Comparison of ENCODE assay signal across 23 cellular contexts in the genomic region with DNA sequence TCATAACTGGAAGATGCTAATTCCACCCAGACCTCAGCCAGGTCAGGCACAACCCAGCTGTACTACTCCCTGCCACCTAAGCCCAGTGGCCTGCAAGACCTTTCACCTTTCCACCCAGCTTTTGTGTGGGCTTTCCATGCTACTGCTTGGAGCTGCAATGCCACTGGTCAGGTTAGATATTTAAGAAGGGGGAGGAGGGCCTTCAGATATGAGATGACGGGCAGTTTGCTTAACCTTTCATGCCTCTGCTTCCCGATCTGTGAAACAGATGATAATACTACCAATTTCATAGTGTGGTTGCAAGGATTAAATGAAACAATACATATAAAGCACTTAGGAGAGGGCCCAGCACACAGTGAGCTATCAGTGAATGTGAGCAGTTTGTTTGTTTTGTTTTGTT. TPM values are rescaled to one million over a fixed set of nuclear protein-coding genes. Genes with fewer than 3 reads are reported as not detected.
DNase-seq lines count a peak whose midpoint lies in the region; ATAC-seq, FAIRE-seq and TF ChIP-seq lines count a peak whose summit lies in the region.
"Had no signal": no experiment of that assay in that cellular context is flagged by ENCODE, and none has a peak within 500 bp of the region (broad histone marks: within the 10 kb centered on the region; RNA-seq: fewer than 3 reads in every experiment).

No MANE protein-coding gene starts in this region.

- no peak overlapping the region for H3K4ac ChIP-seq in mesendoderm (ENCODE audit: low read depth, low read length)

- H3K18ac ChIP-seq in mesendoderm (ENCODE audit: low read length), result no peak overlapping the region

- BruUV-seq in K562 (replicated peaks; lab: Mats Ljungman, UMichigan), result no TSS peak

- peak overlapping the region; percentile 61 for H2AFZ ChIP-seq in K562 (ENCODE audit: low read depth, low read length)
- H2AFZ ChIP-seq: GM23338 had no signal

- no peak overlapping the region for H3K4me2 ChIP-seq in K562 (ENCODE audit: insufficient read depth, low read length)
- H3K4me2 ChIP-seq in mesendoderm (ENCODE audit: low read length), result no peak overlapping the region
- H3K4me2 ChIP-seq: BLaER1, GM23338 had no signal

- no peak overlapping the region for H2AK5ac ChIP-seq in mesendoderm (ENCODE audit: low read length)

- H3K4me1 ChIP-seq in cardiac muscle cell (ENCODE audit: low read depth), result peaks cover 6% of the 10 kb centered on the region
- H3K4me1 ChIP-seq in left ventricle myocardium inferior, result no peaks in the 10 kb centered on the region
- no peaks in the 10 kb centered on the region for H3K4me1 ChIP-seq in K562 (replicated peaks in 1 of 2; ENCODE audit: control insufficient read depth in 2 of 2, insufficient read depth in 2 of 2, low read length in 2 of 2)
- no peaks in the 10 kb centered on the region for H3K4me1 ChIP-seq in mesendoderm (ENCODE audit: control insufficient read depth, low read depth, low read length)
- H3K4me1 ChIP-seq: BLaER1, Caco-2 had no signal

- H3K9ac ChIP-seq in K562 (ENCODE audit: insufficient read depth in 1 of 2, low read depth in 2 of 2, low read length in 2 of 2) (no peak overlapping the region), mesendoderm (ENCODE audit: low read length) (no peak overlapping the region)
- H3K9ac ChIP-seq: BLaER1 had no signal

- CTCF ChIA-PET in K562 (lab: Yijun Ruan, JAX; ENCODE audit: low intra/inter-chr PET ratio), result no interaction called here

- no peak for DNase-seq in cardiac muscle cell (ENCODE audit: low read depth in 1 of 2, low spot score in 1 of 2)
- DNase-seq in left ventricle myocardium inferior, result no peak
- no peak for DNase-seq in K562 (ENCODE audit: extremely low read depth in 1 of 4, low spot score in 3 of 4)
- DNase-seq in mesendoderm, result no peak
- no peak for DNase-seq in DMS79 treated with DMSO at 0.1 percent for 48 hours (lab: John Stamatoyannopoulos, UW)
- no peak for DNase-seq in cerebellar cortex (ENCODE audit: low spot score)
- DNase-seq: Caco-2; CD4-positive, CD25-positive, alpha-beta regulatory T cell; CD8-positive, alpha-beta T cell; DMS153; EL; GF-D8; HCEC 1CT had no signal

- no peaks in the 10 kb centered on the region for H3K79me1 ChIP-seq in mesendoderm (ENCODE audit: low read length)

- peak; percentile 49 for FAIRE-seq in K562 (lab: Jason Lieb, UNC)
- FAIRE-seq: A204.1, GM12891, GM18507, H54 had no signal

- in situ Hi-C loops in K562 (cut with MboI), result no loop called here

- intact Hi-C loops in left ventricle myocardium inferior (cut with micrococcal nuclease), result no loop called here
- intact Hi-C loops in K562 (cut with micrococcal nuclease), result no loop called here

- 13% methylated on average over 2 of the region's 2 CpGs for WGBS in K562 (ENCODE audit: insufficient coverage, low coverage, missing lambda C conversion rate)
- no CpG with 5 or more reads among the region's 2 CpGs for WGBS in mesendoderm (ENCODE audit: extremely low coverage, insufficient coverage, low lambda C conversion rate)

- no peak overlapping the region for H4K8ac ChIP-seq in mesendoderm (ENCODE audit: low read depth, low read length)

- H3K9me3 ChIP-seq in cardiac muscle cell (ENCODE audit: low read depth) (no peaks in the 10 kb centered on the region), left ventricle myocardium inferior (replicated peaks) (no peaks in the 10 kb centered on the region), K562 (replicated peaks; ENCODE audit: control insufficient read depth, insufficient read depth, low read depth, low read length) (no peaks in the 10 kb centered on the region)

- H3K36me3 ChIP-seq in cardiac muscle cell, result no peaks in the 10 kb centered on the region
- no peaks in the 10 kb centered on the region for H3K36me3 ChIP-seq in left ventricle myocardium inferior
- H3K36me3 ChIP-seq in K562 (ENCODE audit: control insufficient read depth, insufficient read depth, low read length), result no peaks in the 10 kb centered on the region
- no peaks in the 10 kb centered on the region for H3K36me3 ChIP-seq in mesendoderm (ENCODE audit: control insufficient read depth, insufficient read depth, low read length)
- H3K36me3 ChIP-seq: BLaER1 had no signal

- no peak overlapping the region for H4K5ac ChIP-seq in mesendoderm (ENCODE audit: low read length)

- no peak for TF ChIP-seq EP300 in K562 (IDR thresholded peaks at IDR 0.05; ENCODE audit: low read length)

- H4K20me1 ChIP-seq in K562 (replicated peaks; ENCODE audit: control insufficient read depth, insufficient read depth, low read length), result no peaks in the 10 kb centered on the region
- H4K20me1 ChIP-seq: BLaER1 had no signal

- no peak overlapping the region for H2BK5ac ChIP-seq in mesendoderm (ENCODE audit: low read length)

- peak overlapping the region; percentile 16 for H3K27ac ChIP-seq in cardiac muscle cell
- no peak overlapping the region for H3K27ac ChIP-seq in left ventricle myocardium inferior (replicated peaks)
- no peak overlapping the region for H3K27ac ChIP-seq in K562 (ENCODE audit: extremely low read depth, low read depth, low read length)
- H3K27ac ChIP-seq in mesendoderm (ENCODE audit: low read depth, low read length), result no peak overlapping the region
- H3K27ac ChIP-seq: 22Rv1, BLaER1, C4-2B had no signal

- no peak for TF ChIP-seq RAD21 in K562 (CRISPR knock-in tag; conservative IDR thresholded peaks at IDR 0.05 in 1 of 2, IDR thresholded peaks at IDR 0.05 in 1 of 2)

- no peak overlapping the region for H3K23ac ChIP-seq in mesendoderm (ENCODE audit: low read length)

- ATAC-seq in K562 (peak; percentile 59), GM18868 (IDR thresholded peaks at IDR 0.05; ENCODE audit: unreplicated experiment) (no peak), GM19328 (IDR thresholded peaks at IDR 0.05; ENCODE audit: unreplicated experiment) (no peak)
- ATAC-seq: CD8-positive, alpha-beta T cell; GM23338 had no signal

- no peak for TF ChIP-seq CTCF in cardiac muscle cell (IDR thresholded peaks at IDR 0.05; ENCODE audit: low read depth, low read length)
- no peak for TF ChIP-seq CTCF in left ventricle myocardium inferior (IDR thresholded peaks at IDR 0.05; ENCODE audit: borderline replicate concordance)
- TF ChIP-seq CTCF in K562 (IDR thresholded peaks at IDR 0.05 in 2 of 3, conservative IDR thresholded peaks at IDR 0.05 in 1 of 3; ENCODE audit: insufficient read depth in 2 of 3, low read depth in 1 of 3, low read length in 3 of 3), result no peak

- H3K4me3 ChIP-seq in cardiac muscle cell, result no peak overlapping the region
- no peak overlapping the region for H3K4me3 ChIP-seq in left ventricle myocardium inferior
- no peak overlapping the region for H3K4me3 ChIP-seq in K562
- H3K4me3 ChIP-seq in mesendoderm (ENCODE audit: low read length), result no peak overlapping the region
- H3K4me3 ChIP-seq: BLaER1, GM23338 had no signal

- H2BK120ac ChIP-seq in mesendoderm (ENCODE audit: low read depth, low read length), result no peak overlapping the region

- H3K79me2 ChIP-seq in K562 (ENCODE audit: control insufficient read depth, insufficient read depth, low read length) (no peaks in the 10 kb centered on the region), mesendoderm (ENCODE audit: control insufficient read depth, insufficient read depth, low read length) (no peaks in the 10 kb centered on the region)

- H3K9me1 ChIP-seq in K562 (ENCODE audit: control insufficient read depth, insufficient read depth, low read length), result no peaks in the 10 kb centered on the region

- no peak for TF ChIP-seq POLR2A in K562 (conservative IDR thresholded peaks at IDR 0.05)

- H3K27me3 ChIP-seq in cardiac muscle cell (no peaks in the 10 kb centered on the region), left ventricle myocardium inferior (ENCODE audit: low read depth) (no peaks in the 10 kb centered on the region), K562 (ENCODE audit: control insufficient read depth in 2 of 2, insufficient read depth in 2 of 2, low read length in 2 of 2) (no peaks in the 10 kb centered on the region), mesendoderm (ENCODE audit: insufficient read depth, low read length, poor library complexity) (no peaks in the 10 kb centered on the region)
- H3K27me3 ChIP-seq: BLaER1 had no signal

- H3K56ac ChIP-seq in mesendoderm (ENCODE audit: low read length), result peak overlapping the region; percentile 7

- no peak overlapping the region for H2BK15ac ChIP-seq in mesendoderm (replicated peaks; ENCODE audit: low read depth)

- POLR2A ChIA-PET in K562 (lab: Yijun Ruan, JAX), result interaction anchor here (0.6 to 3.8 kb wide), 5 partner anchors 9 to 32 kb away, joined by 3 to 10 read pairs (median 3); no protein-coding TSS in a partner anchor

RNA-seq across cellular contexts. Expression of a gene that starts 20.9 kb away (rescaled TPM):
- total RNA-seq in cardiac muscle cell, result 6.0 TPM in 2 replicates
- polyA plus RNA-seq in cardiac muscle cell, result 6.7 and 10.6 TPM in 2 replicates
- 0.33 TPM for total RNA-seq in left ventricle myocardium inferior
- total RNA-seq in K562 (2011; cell fraction: chromatin; rRNA removed; ENCODE audit: low replicate concordance), result 0.28 TPM in 1 of 2 replicates, not detected in the other
- 0.17 TPM in 1 of 2 replicates, not detected in the other for total RNA-seq in K562 (2011; cell fraction: nucleolus; rRNA removed)
- not detected in 2 replicates for total RNA-seq in K562 (2011; cell fraction: nucleoplasm; rRNA removed)
- 0.09 and 0.16 TPM in 2 replicates for total RNA-seq in K562 (2014; rRNA removed)
- 0.47 and 0.48 TPM in 2 replicates for total RNA-seq in K562 (2014; rRNA removed; fragmentation: Illumina TruSeq; extraction: Trizol)
- 0.87 and 0.98 TPM in 2 replicates for total RNA-seq in K562 (2015; rRNA removed; fragmentation: Illumina TruSeq; extraction: Trizol)
- total RNA-seq in K562 (2021), result 0.29 and 0.42 TPM in 2 replicates
- polyA plus RNA-seq in K562 (2011; rRNA removed), result 0.23 and 0.39 TPM in 2 replicates
- 0.04 and 0.13 TPM in 2 replicates for polyA plus RNA-seq in K562 (2011; cell fraction: cytosol; rRNA removed)
- polyA plus RNA-seq in K562 (2011; cell fraction: nucleus; rRNA removed), result 0.09 and 0.13 TPM in 2 replicates
- 0.49 and 1.1 TPM in 2 replicates for polyA plus RNA-seq in K562 (2012)
- 0.29 and 0.36 TPM in 2 replicates for polyA plus RNA-seq in K562 (2014; fragmentation: Illumina TruSeq; extraction: Trizol)
- under 1 TPM; 0.13 to 0.20 TPM for polyA plus RNA-seq in K562 (2014; fragmentation: Nextera tagmentation; extraction: Ambion mirVana)
- polyA plus RNA-seq in K562 (2014; rRNA removed), result 0.09 and 1.1 TPM in 2 replicates
- polyA minus RNA-seq in K562 (2011; rRNA and poly(A)+ RNA removed), result 0.53 and 0.57 TPM in 2 replicates
- polyA minus RNA-seq in K562 (2011; cell fraction: cytosol; rRNA and poly(A)+ RNA removed), result not detected in 2 replicates
- 0.11 and 0.13 TPM in 2 replicates for polyA minus RNA-seq in K562 (2011; cell fraction: nucleus; rRNA and poly(A)+ RNA removed)
- polyA plus RNA-seq in mesendoderm (2013, experiment 1 of 2), result 0.84 TPM
- polyA plus RNA-seq in mesendoderm (2013, experiment 2 of 2), result 0.97 TPM

RNA-seq across cellular contexts. Expression of a gene that starts 52.8 kb away (rescaled TPM):
- 48.2 and 52.0 TPM in 2 replicates for total RNA-seq in cardiac muscle cell
- polyA plus RNA-seq in cardiac muscle cell, result 48.6 and 52.7 TPM in 2 replicates
- 20.2 TPM for total RNA-seq in left ventricle myocardium inferior
- 22.7 and 60.0 TPM in 2 replicates for total RNA-seq in K562 (2011; cell fraction: chromatin; rRNA removed; ENCODE audit: low replicate concordance)
- 11.4 and 13.3 TPM in 2 replicates for total RNA-seq in K562 (2011; cell fraction: nucleolus; rRNA removed)
- 14.0 and 20.6 TPM in 2 replicates for total RNA-seq in K562 (2011; cell fraction: nucleoplasm; rRNA removed)
- 48.0 and 50.0 TPM in 2 replicates for total RNA-seq in K562 (2014; rRNA removed)
- 86.8 and 98.5 TPM in 2 replicates for total RNA-seq in K562 (2014; rRNA removed; fragmentation: Illumina TruSeq; extraction: Trizol)
- 67.7 and 72.0 TPM in 2 replicates for total RNA-seq in K562 (2015; rRNA removed; fragmentation: Illumina TruSeq; extraction: Trizol)
- total RNA-seq in K562 (2021), result 52.8 and 54.4 TPM in 2 replicates
- 58.8 and 79.3 TPM in 2 replicates for polyA plus RNA-seq in K562 (2011; rRNA removed)
- 14.5 and 28.4 TPM in 2 replicates for polyA plus RNA-seq in K562 (2011; cell fraction: cytosol; rRNA removed)
- 10.9 and 17.9 TPM in 2 replicates for polyA plus RNA-seq in K562 (2011; cell fraction: nucleus; rRNA removed)
- 53.0 and 57.7 TPM in 2 replicates for polyA plus RNA-seq in K562 (2012)
- 62.1 and 72.9 TPM in 2 replicates for polyA plus RNA-seq in K562 (2014; fragmentation: Illumina TruSeq; extraction: Trizol)
- 10 to 100 TPM; 36.7 to 57.4 TPM for polyA plus RNA-seq in K562 (2014; fragmentation: Nextera tagmentation; extraction: Ambion mirVana)
- 41.9 and 53.0 TPM in 2 replicates for polyA plus RNA-seq in K562 (2014; rRNA removed)
- 129 and 135 TPM in 2 replicates for polyA minus RNA-seq in K562 (2011; rRNA and poly(A)+ RNA removed)
- 38.0 and 43.1 TPM in 2 replicates for polyA minus RNA-seq in K562 (2011; cell fraction: cytosol; rRNA and poly(A)+ RNA removed)
- polyA minus RNA-seq in K562 (2011; cell fraction: nucleus; rRNA and poly(A)+ RNA removed), result 10.8 and 17.8 TPM in 2 replicates
- polyA plus RNA-seq in mesendoderm (2013, experiment 1 of 2), result 28.4 TPM
- polyA plus RNA-seq in mesendoderm (2013, experiment 2 of 2), result 28.8 TPM
